ENCODE assay signal across 15 cellular contexts in the genomic region with DNA sequence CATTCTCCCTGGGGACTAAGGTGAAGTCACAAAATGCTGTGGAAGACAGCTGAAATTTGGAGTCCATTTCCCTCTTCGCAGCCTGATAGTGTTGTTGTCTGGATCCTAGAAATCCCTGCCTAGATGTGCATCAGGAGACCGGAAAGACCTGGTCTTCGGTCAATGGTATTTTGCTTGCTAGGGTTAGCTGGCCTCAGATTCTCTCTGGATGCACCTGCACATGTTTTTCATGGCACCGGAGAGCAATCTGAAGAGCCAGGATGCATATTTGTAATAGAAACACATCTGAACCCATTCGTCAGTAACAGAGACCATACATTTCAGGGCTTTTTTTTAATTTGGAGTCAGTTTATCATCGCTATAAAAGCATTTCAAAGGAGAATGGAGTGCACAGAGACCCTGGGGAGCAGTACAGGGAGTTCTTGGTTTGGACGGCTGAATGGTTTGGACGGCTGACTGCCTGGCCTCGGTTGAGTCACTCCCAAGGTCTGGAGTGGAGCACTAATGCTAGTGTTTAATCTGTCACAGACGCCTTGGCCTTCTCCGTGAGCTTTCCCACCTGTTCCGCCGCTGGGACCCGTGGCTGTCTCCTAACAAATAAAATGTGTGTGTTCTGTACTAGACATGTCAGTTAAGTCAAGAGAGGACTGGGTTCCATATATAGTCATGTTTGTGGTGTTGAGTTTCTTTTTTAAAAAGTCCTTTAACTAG. TPM values are rescaled to one million over a fixed set of nuclear protein-coding genes. Genes with fewer than 3 reads are reported as not detected.
A peak's percentile ranks its signal among the peaks of the same experiment; 100 is the strongest.
DNase-seq lines count a peak whose midpoint lies in the region; ATAC-seq, FAIRE-seq and TF ChIP-seq lines count a peak whose summit lies in the region.
"Had no signal": no experiment of that assay in that cellular context is flagged by ENCODE, and none has a peak within 500 bp of the region (broad histone marks: within the 10 kb centered on the region; RNA-seq: fewer than 3 reads in every experiment).

No MANE protein-coding gene starts in this region.

- no peaks in the 10 kb centered on the region for H3K36me3 Mint-ChIP-seq in CD4-positive, alpha-beta T cell (ENCODE audit: low read depth)
- no peaks in the 10 kb centered on the region for H3K36me3 Mint-ChIP-seq in activated T-cell treated with anti-CD3 and anti-CD28 coated beads, Interleukin-2, amount 50 U/mL, for 24 hours (ENCODE audit: low read depth)

- no peak for TF ChIP-seq POLR2A in H1 (IDR thresholded peaks at IDR 0.05; ENCODE audit: control extremely low read depth in 1 of 2, low read depth in 2 of 2, low read length in 2 of 2)
- TF ChIP-seq POLR2A in H54 (IDR thresholded peaks at IDR 0.05; ENCODE audit: low read depth, low read length), result no peak

- H3K4me1 ChIP-seq in H1 (replicated peaks in 1 of 4; ENCODE audit: control insufficient read depth in 3 of 4, insufficient read depth in 4 of 4, low read length in 3 of 4) (peaks cover 0 to 4% (median 1%) of the 10 kb centered on the region in 4 experiments; a peak in 3 of 7 replicates), foreskin keratinocyte (no peaks in the 10 kb centered on the region)
- H3K4me1 ChIP-seq: suprapubic skin had no signal

- no peak for ATAC-seq in CD4-positive, alpha-beta T cell (ENCODE audit: poor library complexity)
- ATAC-seq in foreskin keratinocyte, result no peak
- ATAC-seq: PC-3 had no signal

- POLR2A ChIA-PET in H1 (lab: Charles Lee; ENCODE audit: partially characterized antibody), result no interaction called here
- POLR2A ChIA-PET in CD4-positive, alpha-beta T cell (lab: Charles Lee), result no interaction called here

- H3K23me2 ChIP-seq in H1 (ENCODE audit: low read depth, low read length), result no peaks in the 10 kb centered on the region; the same call in 1 of the 2 replicates

- H3K79me2 ChIP-seq in H1 (ENCODE audit: control insufficient read depth in 1 of 2, insufficient read depth in 2 of 2, low read length in 2 of 2), result no peaks in the 10 kb centered on the region

- H2AK5ac ChIP-seq in H1 (ENCODE audit: low read depth, low read length), result no peak overlapping the region

- H3K4me3 ChIP-seq in H1 (ENCODE audit: extremely low read depth in 1 of 4, insufficient read depth in 2 of 4, low read depth in 3 of 4, low read length in 4 of 4), result no peak overlapping the region
- H3K4me3 ChIP-seq in kidney epithelial cell (ENCODE audit: low read depth, low read length), result no peak overlapping the region
- H3K4me3 ChIP-seq: skin epidermis, suprapubic skin had no signal

- no peaks in the 10 kb centered on the region for H4K20me1 ChIP-seq in H1 (replicated peaks in 1 of 2; ENCODE audit: control insufficient read depth in 1 of 2, insufficient read depth in 2 of 2, low read length in 2 of 2)

- CTCF ChIA-PET in H1 (lab: Charles Lee; ENCODE audit: partially characterized antibody), result interaction anchor here (1.4 to 2.2 kb wide), 2 partner anchors 54 to 56 kb away, joined by 3 to 7 read pairs; no protein-coding TSS in a partner anchor
- CTCF ChIA-PET in CD4-positive, alpha-beta T cell (lab: Charles Lee), result interaction anchor here (1.1 kb wide), 1 partner anchor 55 kb away, joined by 4 read pairs; no protein-coding TSS in a partner anchor

- intact Hi-C loops in CD4-positive, alpha-beta T cell (cut with DNase I, micrococcal nuclease), result no loop called here

- H2AFZ ChIP-seq in H1 (ENCODE audit: low read length), result peak overlapping the region; percentile 38; the same call in 1 of the 2 replicates

- no peaks in the 10 kb centered on the region for H3K9me3 Mint-ChIP-seq in CD4-positive, alpha-beta T cell
- H3K9me3 Mint-ChIP-seq in activated T-cell treated with anti-CD3 and anti-CD28 coated beads, Interleukin-2, amount 50 U/mL, for 24 hours, result no peaks in the 10 kb centered on the region
- H3K9me3 Mint-ChIP-seq: activated CD4-positive, alpha-beta T cell treated with anti-CD3 and anti-CD28 coated beads, Interleukin-2, amount 10 ng/mL, durations not matched to agents 24 days and 14 days; activated T-helper 1 cell treated with anti-CD3 and anti-CD28 coated beads, Interleukin-12 subunit alpha, Interleukin-12 subunit beta, Interleukin-2, Interleukin-4 antibody, amounts not matched to agents 30 ng/mL and 10 ng/mL and 1 ng/mL, durations not matched to agents 14 hours and 24 hours and 36 hours had no signal

- no peak overlapping the region for H4K8ac ChIP-seq in H1 (ENCODE audit: extremely low read depth, insufficient read depth, low read length)

- H3K4me2 ChIP-seq in H1 (ENCODE audit: insufficient read depth in 1 of 2, low read depth in 2 of 2, low read length in 2 of 2), result no peak overlapping the region

- no peak for TF ChIP-seq CTCF in H1 (IDR thresholded peaks at IDR 0.05; ENCODE audit: control extremely low read depth in 1 of 3, insufficient read depth in 1 of 3, low read depth in 1 of 3, low read length in 3 of 3)
- no peak for TF ChIP-seq CTCF in kidney epithelial cell (IDR thresholded peaks at IDR 0.05; ENCODE audit: insufficient read depth, low read length, poor library complexity, severe bottlenecking)
- TF ChIP-seq CTCF in CD4-positive, alpha-beta T cell (IDR thresholded peaks at IDR 0.05), result no peak
- no peak for TF ChIP-seq CTCF in foreskin keratinocyte (conservative IDR thresholded peaks at IDR 0.05)

- no peak overlapping the region for H4K91ac ChIP-seq in H1 (replicated peaks; ENCODE audit: insufficient read length, low read length)

- H3K14ac ChIP-seq in H1 (ENCODE audit: insufficient read length), result no peak overlapping the region

- H3K27me3 ChIP-seq in H1 (replicated peaks in 1 of 4; ENCODE audit: control insufficient read depth in 3 of 4, extremely low read depth in 1 of 4, insufficient read depth in 3 of 4, low read length in 3 of 4) (peaks cover 0 to 6% (median 2%) of the 10 kb centered on the region in 4 experiments; a peak in 3 of 7 replicates), kidney epithelial cell (ENCODE audit: control insufficient read depth, insufficient read depth, low read length) (no peaks in the 10 kb centered on the region), foreskin keratinocyte (peaks cover 40% of the 10 kb centered on the region)
- peaks cover 27% of the 10 kb centered on the region for H3K27me3 ChIP-seq in CD4-positive, alpha-beta T cell (ENCODE audit: control insufficient read depth, insufficient read depth, low read length)
- H3K27me3 ChIP-seq: suprapubic skin had no signal

- H2BK15ac ChIP-seq in H1 (ENCODE audit: low read length), result no peak overlapping the region

- H3K27ac Mint-ChIP-seq in CD4-positive, alpha-beta T cell, result no peak overlapping the region
- no peak overlapping the region for H3K27ac Mint-ChIP-seq in activated T-cell treated with anti-CD3 and anti-CD28 coated beads, Interleukin-2, amount 50 U/mL, for 24 hours
- H3K27ac Mint-ChIP-seq: activated CD4-positive, alpha-beta T cell treated with anti-CD3 and anti-CD28 coated beads, Interleukin-2, amount 10 ng/mL, durations not matched to agents 24 days and 14 days; activated T-helper 1 cell treated with anti-CD3 and anti-CD28 coated beads, Interleukin-12 subunit alpha, Interleukin-12 subunit beta, Interleukin-2, Interleukin-4 antibody, amounts not matched to agents 30 ng/mL and 10 ng/mL and 1 ng/mL, durations not matched to agents 14 hours and 24 hours and 36 hours had no signal

- DNase-seq in Caki2 (ENCODE audit: low read depth) (peak; percentile 31), H1 (ENCODE audit: low read depth in 1 of 2, low spot score in 2 of 2) (no peak), kidney epithelial cell (ENCODE audit: low read depth) (peak; percentile 44), renal cortical epithelial cell (ENCODE audit: low read depth) (peak; percentile 74), H54 (ENCODE audit: insufficient read length, low spot score) (no peak), foreskin keratinocyte (no peak)
- DNase-seq in CD4-positive, alpha-beta T cell, result no peak
- DNase-seq in activated T-cell treated with anti-CD3 and anti-CD28 coated beads, Interleukin-2, amount 50 U/mL, for 24 hours, result no peak
- DNase-seq: activated CD4-positive, alpha-beta T cell treated with anti-CD3 and anti-CD28 coated beads, Interleukin-2, amount 10 ng/mL, durations not matched to agents 24 days and 14 days; NCI-H1417; PC-3 had no signal

- WGBS in H1 (ENCODE audit: extremely low coverage in 1 of 2, insufficient coverage in 1 of 2, insufficient read length in 1 of 2, insufficient replicate concordance in 2 of 2, low coverage in 1 of 2, low lambda C conversion rate in 2 of 2, missing lambda C conversion rate in 1 of 2), 2 experiments, result 90% methylated on average over 14 of the region's 14 CpGs; no CpG with 5 or more reads in 1 of the 2 experiments

- no peak overlapping the region for H2BK12ac ChIP-seq in H1 (ENCODE audit: low read depth, low read length)

- TF ChIP-seq RAD21 in H1 (IDR thresholded peaks at IDR 0.05 in 1 of 2, conservative IDR thresholded peaks at IDR 0.05 in 1 of 2; ENCODE audit: low read depth in 2 of 2, low read length in 2 of 2), result no peak

- TF ChIP-seq EP300 in H1 (IDR thresholded peaks at IDR 0.05; ENCODE audit: borderline replicate concordance in 1 of 2, low read depth in 2 of 2, low read length in 2 of 2), result no peak

- H3K9ac ChIP-seq in H1 (replicated peaks in 1 of 4; ENCODE audit: extremely low read depth in 1 of 4, low read depth in 3 of 4, low read length in 3 of 4), result no peak overlapping the region

- no peaks in the 10 kb centered on the region for H3K36me3 ChIP-seq in H1 (ENCODE audit: control insufficient read depth in 2 of 4, insufficient read depth in 4 of 4, low read length in 3 of 4)
- no peaks in the 10 kb centered on the region for H3K36me3 ChIP-seq in kidney epithelial cell (ENCODE audit: control insufficient read depth, insufficient read depth, low read length)
- H3K36me3 ChIP-seq: suprapubic skin had no signal

- no peak overlapping the region for H3K18ac ChIP-seq in H1 (ENCODE audit: extremely low read depth, low read length)

- no peak for FAIRE-seq in H1 (lab: Jason Lieb, UNC)
- FAIRE-seq in H54 (lab: Jason Lieb, UNC), result no peak

- H3K56ac ChIP-seq in H1 (replicated peaks; ENCODE audit: insufficient read length, low read depth, low read length), result no peak overlapping the region

- no peak overlapping the region for H2BK120ac ChIP-seq in H1 (replicated peaks; ENCODE audit: low read depth, low read length)

- H4K5ac ChIP-seq in H1 (ENCODE audit: insufficient read length, low read depth, low read length), result no peak overlapping the region

- H2BK5ac ChIP-seq in H1 (ENCODE audit: low read depth, low read length), result no peak overlapping the region

- H3K4ac ChIP-seq in H1 (replicated peaks; ENCODE audit: insufficient read length, low read depth, low read length), result no peak overlapping the region

- no peaks in the 10 kb centered on the region for H3K4me1 Mint-ChIP-seq in CD4-positive, alpha-beta T cell (ENCODE audit: low read depth)
- H3K4me1 Mint-ChIP-seq in activated T-cell treated with anti-CD3 and anti-CD28 coated beads, Interleukin-2, amount 50 U/mL, for 24 hours (ENCODE audit: low read depth), result no peaks in the 10 kb centered on the region
- H3K4me1 Mint-ChIP-seq: activated CD4-positive, alpha-beta T cell treated with anti-CD3 and anti-CD28 coated beads, Interleukin-2, amount 10 ng/mL, durations not matched to agents 24 days and 14 days had no signal

- H3K79me1 ChIP-seq in H1 (ENCODE audit: low read depth, low read length), result no peaks in the 10 kb centered on the region

- no peaks in the 10 kb centered on the region for H3K9me3 ChIP-seq in H1 (ENCODE audit: insufficient read depth in 2 of 2, low read depth in 1 of 2, low read length in 1 of 2)
- H3K9me3 ChIP-seq in CD4-positive, alpha-beta T cell (ENCODE audit: control insufficient read depth, low read length), result no peaks in the 10 kb centered on the region
- H3K9me3 ChIP-seq: suprapubic skin had no signal

- H3K27ac ChIP-seq in H1 (ENCODE audit: low read depth, low read length) (no peak overlapping the region), foreskin keratinocyte (no peak overlapping the region)
- no peak overlapping the region for H3K27ac ChIP-seq in CD4-positive, alpha-beta T cell (ENCODE audit: low read depth, low read length)

- in situ Hi-C loops in Caki2 (cut with HindIII; ENCODE audit: low pct_unique_long_range_greater_than_20kb, low sequenced_read_pairs), result no loop called here

- H3K23ac ChIP-seq in H1 (ENCODE audit: insufficient read length), result no peak overlapping the region

- no peak overlapping the region for H3K4me3 Mint-ChIP-seq in CD4-positive, alpha-beta T cell
- no peak overlapping the region for H3K4me3 Mint-ChIP-seq in activated T-cell treated with anti-CD3 and anti-CD28 coated beads, Interleukin-2, amount 50 U/mL, for 24 hours
- H3K4me3 Mint-ChIP-seq: activated CD4-positive, alpha-beta T cell treated with anti-CD3 and anti-CD28 coated beads, Interleukin-2, amount 10 ng/mL, durations not matched to agents 24 days and 14 days; activated T-helper 1 cell treated with anti-CD3 and anti-CD28 coated beads, Interleukin-12 subunit alpha, Interleukin-12 subunit beta, Interleukin-2, Interleukin-4 antibody, amounts not matched to agents 30 ng/mL and 10 ng/mL and 1 ng/mL, durations not matched to agents 14 hours and 24 hours and 36 hours had no signal

- peaks cover 13% of the 10 kb centered on the region for H3K27me3 Mint-ChIP-seq in CD4-positive, alpha-beta T cell
- peaks cover 18% of the 10 kb centered on the region for H3K27me3 Mint-ChIP-seq in activated T-cell treated with anti-CD3 and anti-CD28 coated beads, Interleukin-2, amount 50 U/mL, for 24 hours

- H2BK20ac ChIP-seq in H1 (ENCODE audit: low read length), result no peak overlapping the region

RNA-seq across cellular contexts. Expression of a gene that starts 7.5 kb away (rescaled TPM):
- 5.6 and 11.3 TPM in 2 replicates for total RNA-seq in Caki2 (2014; rRNA removed; shearing (Covaris generic); ENCODE audit: low replicate concordance)
- total RNA-seq in H1 (2021; fragmentation: NEBNext Ultra II Directional; extraction: Animal tissue kit (Norgen Biotek cat#: 25700)), result 7.6 and 8.1 TPM in 2 replicates
- polyA plus RNA-seq in H1 (2011; rRNA removed) (8.1 and 8.9 TPM in 2 replicates), foreskin keratinocyte (0.10 TPM in 1 of 2 replicates, not detected in the other)
- polyA plus RNA-seq in H1 (2011; cell fraction: cytosol; rRNA removed), result 11.8 TPM
- 10.6 TPM for polyA plus RNA-seq in H1 (2011; cell fraction: nucleus; rRNA removed)
- polyA plus RNA-seq in H1 (2012, experiment 1 of 2), result 5.9 to 7.2 TPM (median 6.7 TPM) in 4 replicates
- 6.8 TPM for polyA plus RNA-seq in H1 (2012, experiment 2 of 2)
- polyA plus RNA-seq in H1 (2013, experiment 1 of 2), result 4.0 TPM
- polyA plus RNA-seq in H1 (2013, experiment 2 of 2), result 3.8 TPM
- polyA minus RNA-seq in H1 (2011; rRNA and poly(A)+ RNA removed), result 12.5 and 12.7 TPM in 2 replicates
- 8.9 TPM for polyA minus RNA-seq in H1 (2011; cell fraction: cytosol; rRNA and poly(A)+ RNA removed)
- polyA minus RNA-seq in H1 (2011; cell fraction: nucleus; rRNA and poly(A)+ RNA removed), result 18.0 TPM
- total RNA-seq in kidney epithelial cell (10.7 and 11.0 TPM in 2 replicates), renal cortical epithelial cell (2.0 and 6.1 TPM in 2 replicates), foreskin keratinocyte (not detected in 2 replicates)
- not detected for total RNA-seq in CD4-positive, alpha-beta T cell
- total RNA-seq: activated CD4-positive, alpha-beta T cell treated with anti-CD3 and anti-CD28 coated beads, Interleukin-2, amount 10 ng/mL, durations not matched to agents 24 days and 14 days; activated T-helper 1 cell treated with anti-CD3 and anti-CD28 coated beads, Interleukin-12 subunit alpha, Interleukin-12 subunit beta, Interleukin-2, Interleukin-4 antibody, amounts not matched to agents 30 ng/mL and 10 ng/mL and 1 ng/mL, durations not matched to agents 14 hours and 24 hours and 36 hours; T-helper 1 cell treated with Interleukin-12 subunit alpha and Interleukin-12 subunit beta and Interleukin-4 antibody, amounts not matched to agents 30 ng/mL and 1 ng/mL, for 36 hours had no signal

Comparison
In these comparisons a context has a peak if more than half of its experiments do, and no peak if none do; other contexts are left out.
1. DNase-seq: peak in Caki2 (single experiment), kidney epithelial cell (single experiment) and renal cortical epithelial cell (single experiment); none in H1 (0 of 2), CD4-positive, alpha-beta T cell (0 of 10), activated T-cell treated with anti-CD3 and anti-CD28 coated beads, Interleukin-2, amount 50 U/mL, for 24 hours (single experiment), H54 (single experiment) and foreskin keratinocyte (0 of 2).